20 cellular contexts compared by ENCODE assay signal in genomic region chr6:147150303-147150702, GRCh38. TPM values are rescaled to one million over a fixed set of nuclear protein-coding genes. Genes with fewer than 3 reads are reported as not detected.
DNase-seq lines count a peak whose midpoint lies in the region; ATAC-seq, FAIRE-seq and TF ChIP-seq lines count a peak whose summit lies in the region.
"Had no signal": no experiment of that assay in that cellular context is flagged by ENCODE, and none has a peak within 500 bp of the region (broad histone marks: within the 10 kb centered on the region; RNA-seq: fewer than 3 reads in every experiment).

No MANE protein-coding gene starts in this region.

- H3K36me3 ChIP-seq in hepatocyte (replicated peaks; ENCODE audit: insufficient read depth, low read depth) (no peaks in the 10 kb centered on the region), pancreas (no peaks in the 10 kb centered on the region), HAP-1 (replicated peaks) (no peaks in the 10 kb centered on the region)

- H3K9me3 ChIP-seq in hepatocyte (ENCODE audit: low read depth) (no peaks in the 10 kb centered on the region), pancreas (no peaks in the 10 kb centered on the region), HAP-1 (no peaks in the 10 kb centered on the region)
- H3K9me3 ChIP-seq: A549 had no signal

- H3K27ac ChIP-seq in hepatocyte (peak overlapping the region; percentile 47), pancreas (no peak overlapping the region)
- H3K27ac ChIP-seq: A549, C4-2B, HL-60 had no signal

- H3K27me3 ChIP-seq in hepatocyte (no peaks in the 10 kb centered on the region), pancreas (no peaks in the 10 kb centered on the region), HAP-1 (ENCODE audit: low read depth) (no peaks in the 10 kb centered on the region)

- H3K4me3 ChIP-seq in hepatocyte, result no peak overlapping the region
- no peak overlapping the region for H3K4me3 ChIP-seq in pancreas
- H3K4me3 ChIP-seq in HAP-1, result no peak overlapping the region
- H3K4me3 ChIP-seq: A549, GM23338 had no signal

- in situ Hi-C loops in HAP-1 (cut with MboI; ENCODE audit: low sequenced_read_pairs), result no loop called here

- peak; percentile 85 for FAIRE-seq in pancreas (lab: Jason Lieb, UNC)
- FAIRE-seq: A549, D721Med, GM12891, H54, HepG2 had no signal

- no peaks in the 10 kb centered on the region for H3K9me2 ChIP-seq in hepatocyte (replicated peaks; ENCODE audit: insufficient read depth)

- H3K4me1 ChIP-seq in hepatocyte (ENCODE audit: insufficient read depth) (peaks cover 12% of the 10 kb centered on the region), pancreas (no peaks in the 10 kb centered on the region), HAP-1 (no peaks in the 10 kb centered on the region)

- H3K4me2 ChIP-seq in hepatocyte, result peak overlapping the region; percentile 27
- H3K4me2 ChIP-seq: A549, GM23338 had no signal

- TF ChIP-seq CTCF in hepatocyte (IDR thresholded peaks at IDR 0.05; ENCODE audit: poor library complexity) (no peak), pancreas (IDR thresholded peaks at IDR 0.05) (no peak)

- intact Hi-C loops in pancreas (cut with DNase I), result no loop called here

- H3K79me2 ChIP-seq in hepatocyte, result no peaks in the 10 kb centered on the region

- ATAC-seq in pancreas (no peak), GM21390 (IDR thresholded peaks at IDR 0.05; ENCODE audit: unreplicated experiment) (no peak)
- ATAC-seq: A549, GM23338, HCT116, HepG2 had no signal

- H4K20me1 ChIP-seq in hepatocyte (ENCODE audit: insufficient read depth, poor library complexity, severe bottlenecking), result no peaks in the 10 kb centered on the region

- WGBS in hepatocyte (ENCODE audit: low lambda C conversion rate, missing lambda C conversion rate), result 65% methylated on average over 1 of the region's 1 CpG
- WGBS in pancreas, 2 donors, result 42 to 43% methylated on average over 1 of the region's 1 CpG

- H2AFZ ChIP-seq in hepatocyte, result no peak overlapping the region
- H2AFZ ChIP-seq: GM23338 had no signal

- peak; percentile 35 for DNase-seq in LoVo (ENCODE audit: low spot score)
- DNase-seq in hepatocyte (ENCODE audit: low spot score), result peak; percentile 41
- no peak for DNase-seq in pancreas
- DNase-seq in HAP-1 (ENCODE audit: low spot score in 2 of 2), result no peak
- DNase-seq in NCI-H524 treated with DMSO at 0.1 percent for 48 hours (lab: John Stamatoyannopoulos, UW), result no peak
- no peak for DNase-seq in RPMI8226
- DNase-seq: AML-193; Caco-2; CD4-positive, alpha-beta T cell; HFFc6 had no signal

RNA-seq across cellular contexts. Expression of gene STXBP5, which starts 53.9 kb away (rescaled TPM):
- 28.2 and 30.3 TPM in 2 replicates for total RNA-seq in hepatocyte
- 10.3 and 11.1 TPM in 2 replicates for polyA plus RNA-seq in hepatocyte
- 10 to 100 TPM; 20.0 to 25.8 (median 23.9) TPM for total RNA-seq in pancreas
- 10 to 100 TPM; 11.9 to 14.1 TPM for polyA plus RNA-seq in pancreas

Comparison
In these comparisons a context has a peak if more than half of its experiments do, and no peak if none do; other contexts are left out.
1. DNase-seq: peak in LoVo (single experiment) and hepatocyte (single experiment); none in pancreas (0 of 6), HAP-1 (0 of 2), NCI-H524 treated with DMSO at 0.1 percent for 48 hours (single experiment) and RPMI8226 (single experiment).